Comparison of ENCODE assay signal across 27 cellular contexts in the genomic region with DNA sequence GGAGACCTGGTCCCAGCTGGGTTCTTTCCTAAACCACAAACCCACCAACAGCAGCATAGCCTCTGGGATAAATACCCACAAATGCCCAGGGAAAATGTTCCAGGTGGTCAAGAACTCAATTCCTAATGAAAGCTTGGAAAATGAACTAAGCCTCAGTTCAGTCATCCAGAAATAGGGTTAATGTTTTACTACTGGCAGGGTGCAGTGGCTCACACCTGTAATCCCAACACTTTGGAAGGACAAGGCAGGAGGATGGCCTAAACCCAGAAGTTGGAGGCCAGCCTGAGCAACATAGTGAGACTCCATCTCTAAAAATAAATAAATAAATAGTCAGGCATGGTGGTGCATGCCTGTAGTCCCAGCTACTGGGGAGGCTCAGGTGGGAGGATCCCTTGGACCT.
"Had no signal": no experiment of that assay in that cellular context is flagged by ENCODE, and none has a peak within 500 bp of the region (broad histone marks: within the 10 kb centered on the region; RNA-seq: fewer than 3 reads in every experiment).

No MANE protein-coding gene starts in this region.

- H3K4me1 Mint-ChIP-seq: activated CD8-positive, alpha-beta memory T cell treated with anti-CD3 and anti-CD28 coated beads, Interleukin-2, amount 10 ng/mL, durations not matched to agents 7 days and 5 days; nephron; WTC11 had no signal

- FAIRE-seq: endothelial cell of umbilical vein, keratinocyte had no signal

- H3K27ac Mint-ChIP-seq: activated CD8-positive, alpha-beta memory T cell treated with anti-CD3 and anti-CD28 coated beads, Interleukin-2, amount 10 ng/mL, durations not matched to agents 7 days and 5 days; activated CD8-positive, alpha-beta T cell treated with anti-CD3 and anti-CD28 coated beads, Interleukin-2, amount 10 ng/mL, durations not matched to agents 7 days and 5 days; activated naive CD4-positive, alpha-beta T cell treated with anti-CD3 and anti-CD28 coated beads, Interleukin-2, amount 50 U/mL, for 24 hours; activated naive CD8-positive, alpha-beta T cell treated with anti-CD3 and anti-CD28 coated beads, Interleukin-2, amount 50 U/mL, for 24 hours; activated T-helper 2 cell treated with anti-CD3 and anti-CD28 coated beads, Interferon-gamma antibody, Interleukin-2, Interleukin-4, amounts not matched to agents 10 μg/mL and 5 μg/mL and 100 μg/mL, durations not matched to agents 14 hours and 24 hours and 36 hours; stimulated activated memory B cell treated with anti-CD40 and anti-IgM and Interleukin-4, amounts not matched to agents 10 μg/mL and 1 μg/mL and 100 μg/mL, for 72 hours; T-helper 17 cell; WTC11 had no signal

- DNase-seq: activated CD4-positive, alpha-beta T cell treated with anti-CD3 and anti-CD28 coated beads for 1 hour; activated CD8-positive, alpha-beta memory T cell treated with anti-CD3 and anti-CD28 coated beads, Interleukin-2, amount 10 ng/mL, durations not matched to agents 7 days and 5 days; activated CD8-positive, alpha-beta T cell treated with anti-CD3 and anti-CD28 coated beads, Interleukin-2, amount 10 ng/mL, durations not matched to agents 7 days and 5 days; activated naive CD8-positive, alpha-beta T cell treated with anti-CD3 and anti-CD28 coated beads, Interleukin-2, amount 50 U/mL, for 24 hours; activated T-cell treated with anti-CD3 and anti-CD28 coated beads, Interleukin-2, amount 50 U/mL, for 48 hours; amygdala; central memory CD4-positive, alpha-beta T cell; head of caudate nucleus; hippocampal formation; left lung; mesendoderm; mucosa of descending colon; retina; stimulated activated CD4-positive, alpha-beta T cell treated with anti-CD3 and anti-CD28 coated beads, Interleukin-1b, Interleukin-23, amount 100 ng/mL, for 48 hours; stimulated activated CD4-positive, alpha-beta T cell treated with anti-CD3 and anti-CD28 coated beads, Interleukin-4, amount 100 ng/mL, for 4 hours; stimulated activated CD8-positive, alpha-beta memory T cell treated with anti-CD3 and anti-CD28 coated beads, Interleukin-4, amount 100 ng/mL, for 48 hours; T-helper 17 cell; T1000 had no signal

- H3K27me3 Mint-ChIP-seq: activated CD8-positive, alpha-beta memory T cell treated with anti-CD3 and anti-CD28 coated beads, Interleukin-2, amount 10 ng/mL, durations not matched to agents 7 days and 5 days; activated naive CD4-positive, alpha-beta T cell treated with anti-CD3 and anti-CD28 coated beads, Interleukin-2, amount 50 U/mL, for 24 hours; activated naive CD8-positive, alpha-beta T cell treated with anti-CD3 and anti-CD28 coated beads, Interleukin-2, amount 50 U/mL, for 24 hours; progenitor cell of endocrine pancreas had no signal

- ATAC-seq: activated CD8-positive, alpha-beta memory T cell treated with anti-CD3 and anti-CD28 coated beads, Interleukin-2, amount 10 ng/mL, durations not matched to agents 7 days and 5 days; activated CD8-positive, alpha-beta T cell treated with anti-CD3 and anti-CD28 coated beads, Interleukin-2, amount 10 ng/mL, durations not matched to agents 7 days and 5 days; activated naive CD8-positive, alpha-beta T cell treated with anti-CD3 and anti-CD28 coated beads, Interleukin-2, amount 50 U/mL, for 24 hours; gastroesophageal sphincter; left lung; mucosa of descending colon; T-helper 17 cell; WTC11 had no signal

- H3K36me3 Mint-ChIP-seq: activated CD8-positive, alpha-beta memory T cell treated with anti-CD3 and anti-CD28 coated beads, Interleukin-2, amount 10 ng/mL, durations not matched to agents 7 days and 5 days; activated naive CD4-positive, alpha-beta T cell treated with anti-CD3 and anti-CD28 coated beads, Interleukin-2, amount 50 U/mL, for 24 hours; stimulated activated memory B cell treated with anti-CD40 and anti-IgM and Interleukin-4, amounts not matched to agents 10 μg/mL and 1 μg/mL and 100 μg/mL, for 72 hours; WTC11 had no signal

- H3K4me3 Mint-ChIP-seq: activated CD8-positive, alpha-beta memory T cell treated with anti-CD3 and anti-CD28 coated beads, Interleukin-2, amount 10 ng/mL, durations not matched to agents 7 days and 5 days; activated CD8-positive, alpha-beta T cell treated with anti-CD3 and anti-CD28 coated beads, Interleukin-2, amount 10 ng/mL, durations not matched to agents 7 days and 5 days; activated naive CD4-positive, alpha-beta T cell treated with anti-CD3 and anti-CD28 coated beads, Interleukin-2, amount 50 U/mL, for 24 hours; activated naive CD8-positive, alpha-beta T cell treated with anti-CD3 and anti-CD28 coated beads, Interleukin-2, amount 50 U/mL, for 24 hours; nephron; stimulated activated memory B cell treated with anti-CD40 and anti-IgM and Interleukin-4, amounts not matched to agents 10 μg/mL and 1 μg/mL and 100 μg/mL, for 72 hours; T-helper 17 cell; WTC11 had no signal

- H3K9me3 Mint-ChIP-seq: activated naive CD4-positive, alpha-beta T cell treated with anti-CD3 and anti-CD28 coated beads, Interleukin-2, amount 50 U/mL, for 24 hours; activated naive CD8-positive, alpha-beta T cell treated with anti-CD3 and anti-CD28 coated beads, Interleukin-2, amount 50 U/mL, for 24 hours; activated T-helper 2 cell treated with anti-CD3 and anti-CD28 coated beads, Interferon-gamma antibody, Interleukin-2, Interleukin-4, amounts not matched to agents 10 μg/mL and 5 μg/mL and 100 μg/mL, durations not matched to agents 14 hours and 24 hours and 36 hours; nephron; stimulated activated memory B cell treated with anti-CD40 and anti-IgM and Interleukin-4, amounts not matched to agents 10 μg/mL and 1 μg/mL and 100 μg/mL, for 72 hours; WTC11 had no signal
